ENCODE assay signal across 11 cellular contexts in the genomic region with DNA sequence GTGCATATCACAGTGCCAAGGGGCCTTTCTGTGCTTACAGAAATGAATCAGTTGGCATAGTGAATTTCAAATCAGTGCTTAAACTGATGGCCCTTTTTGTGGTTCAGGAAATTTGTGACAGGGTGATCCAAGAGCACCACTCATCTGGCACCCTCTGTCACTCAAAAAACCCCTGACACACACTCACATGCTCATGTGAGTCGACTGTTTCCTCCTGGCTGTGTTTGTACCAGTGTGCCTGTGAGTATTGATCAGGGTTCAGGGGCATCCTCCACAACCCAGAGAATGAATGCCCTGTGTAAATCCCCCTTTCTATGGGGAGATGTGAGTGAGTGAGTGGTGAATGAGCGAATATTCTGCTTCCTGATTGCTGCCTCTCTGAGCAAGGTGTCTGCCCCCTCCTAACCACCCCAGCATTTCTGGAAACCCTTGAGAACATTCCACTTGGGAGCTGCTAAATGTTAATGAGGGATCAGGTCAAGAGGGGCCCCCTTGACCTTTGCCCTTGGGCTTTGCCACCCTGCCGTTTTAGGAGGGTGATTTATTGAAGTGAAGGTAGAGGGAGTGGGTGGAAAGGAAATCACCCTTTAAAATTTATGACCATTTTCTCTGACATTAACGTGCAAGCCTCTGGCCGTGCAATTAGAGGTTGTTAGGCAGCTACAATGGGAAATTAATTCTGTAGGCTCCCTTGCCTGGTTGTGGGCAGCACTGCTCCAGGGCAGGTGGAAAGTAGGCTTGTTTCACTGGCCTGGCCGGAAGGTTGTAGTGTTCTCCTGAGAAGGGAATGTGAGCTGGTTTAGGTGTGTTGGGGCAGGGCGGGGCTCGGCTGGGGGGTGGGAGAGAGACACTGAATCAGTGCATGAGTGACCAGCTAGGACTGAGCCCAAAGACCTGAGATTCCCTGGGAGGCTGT.
DNase-seq lines count a peak whose midpoint lies in the region; ATAC-seq and TF ChIP-seq lines count a peak whose summit lies in the region.
"Had no signal": no experiment of that assay in that cellular context is flagged by ENCODE, and none has a peak within 500 bp of the region (broad histone marks: within the 10 kb centered on the region; RNA-seq: fewer than 3 reads in every experiment).

No MANE protein-coding gene starts in this region.

- H3K27me3 Mint-ChIP-seq in MCF 10A (ENCODE audit: insufficient read depth, unreplicated experiment) = no peaks in the 10 kb centered on the region

- peaks cover 22 to 100% (median 66%) of the 10 kb centered on the region in 10 experiments for H3K4me1 ChIP-seq in BLaER1 treated with 17β-estradiol and CSF1 and Interleukin-3, amounts not matched to agents 10 nM and 100 nM

- 0 out of 22 replicates have a peak, but pooled peaks cover 0 to 3% (median 0%) of the 10 kb centered on the region in 11 experiments for H3K9me3 ChIP-seq in BLaER1 treated with 17β-estradiol and CSF1 and Interleukin-3, amounts not matched to agents 10 nM and 100 nM (replicated peaks in 1 of 11)

- H3K4me1 Mint-ChIP-seq in MCF 10A (ENCODE audit: insufficient read depth, unreplicated experiment) = peaks cover 60% of the 10 kb centered on the region

- H3K36me3 ChIP-seq in BLaER1 treated with 17β-estradiol and CSF1 and Interleukin-3, amounts not matched to agents 10 nM and 100 nM = no peaks in the 10 kb centered on the region
- no peaks in the 10 kb centered on the region for H3K36me3 ChIP-seq in H7 (replicated peaks; ENCODE audit: control insufficient read depth, insufficient read depth, low read length)

- POLR2A ChIA-PET in MCF 10A (lab: Yijun Ruan, JAX) = interaction anchor here (0.6 to 4.2 kb wide), 17 partner anchors 11 to 139 kb away, joined by 3 to 42 read pairs (median 4); partner anchors contain the start of gene SLCO3A1

- H3K36me3 Mint-ChIP-seq in MCF 10A (ENCODE audit: insufficient read depth, unreplicated experiment) = no peaks in the 10 kb centered on the region

- ATAC-seq in HG02970 (IDR thresholded peaks at IDR 0.05; ENCODE audit: low FRiP score, unreplicated experiment) = no peak

- H3K9me3 Mint-ChIP-seq in MCF 10A (ENCODE audit: unreplicated experiment) = no peaks in the 10 kb centered on the region

- no peak for TF ChIP-seq CTCF in MCF 10A (IDR thresholded peaks at IDR 0.05; ENCODE audit: unreplicated experiment)

- H3K27me3 ChIP-seq in BLaER1 treated with 17β-estradiol and CSF1 and Interleukin-3, amounts not matched to agents 10 nM and 100 nM = no peaks in the 10 kb centered on the region
- no peaks in the 10 kb centered on the region for H3K27me3 ChIP-seq in H7 (ENCODE audit: control insufficient read depth, insufficient read depth, low read length)

- peak overlapping the region; percentile 36 for H3K4me3 Mint-ChIP-seq in MCF 10A (ENCODE audit: unreplicated experiment)

- CTCF ChIA-PET in MCF 10A (lab: Yijun Ruan, JAX) = interaction anchor here (0.6 to 12.8 kb wide), 34 partner anchors 9 to 975 kb away, joined by 3 to 152 read pairs (median 5); partner anchors contain the start of gene SLCO3A1

- intact Hi-C loops in MCF 10A (cut with micrococcal nuclease) = loop anchor here (5.0 to 10.0 kb wide), 3 partner anchors 42 to 418 kb away; no protein-coding TSS in a partner anchor

- no TSS peak for BruUV-seq in MCF 10A (replicated peaks; lab: Mats Ljungman, UMichigan)

- no peak overlapping the region for H3K4me3 ChIP-seq in BLaER1 treated with 17β-estradiol and CSF1 and Interleukin-3, amounts not matched to agents 10 nM and 100 nM
- no peak overlapping the region for H3K4me3 ChIP-seq in H7 (ENCODE audit: insufficient read depth, low read depth, low read length)

- peak overlapping the region in 10 of 11 experiments; percentile 14 to 97 (median 86); a peak in 18 of 22 replicates for H3K4me2 ChIP-seq in BLaER1 treated with 17β-estradiol and CSF1 and Interleukin-3, amounts not matched to agents 10 nM and 100 nM

- no peaks in the 10 kb centered on the region; a peak in 1 of 22 replicates for H4K20me1 ChIP-seq in BLaER1 treated with 17β-estradiol and CSF1 and Interleukin-3, amounts not matched to agents 10 nM and 100 nM

- H3K9ac ChIP-seq in BLaER1 treated with 17β-estradiol and CSF1 and Interleukin-3, amounts not matched to agents 10 nM and 100 nM = peak overlapping the region in 6 of 11 experiments; percentile 13 to 67 (median 46); a peak in 9 of 22 replicates

- H3K27ac Mint-ChIP-seq in MCF 10A (ENCODE audit: low read depth, unreplicated experiment) = peak overlapping the region; percentile 95

- peak overlapping the region; percentile 15 to 91 (median 82); a peak in 19 of 22 replicates for H3K27ac ChIP-seq in BLaER1 treated with 17β-estradiol and CSF1 and Interleukin-3, amounts not matched to agents 10 nM and 100 nM

- DNase-seq in ELF-1 (ENCODE audit: low read depth, low spot score) (peak; percentile 82), MCF 10A (ENCODE audit: unreplicated experiment) (peak; percentile 55), mucosa of gallbladder (ENCODE audit: low spot score) (peak; percentile 41), DMS114 treated with DMSO at 0.1 percent for 48 hours (lab: John Stamatoyannopoulos, UW; ENCODE audit: unreplicated experiment) (no peak), H7 (no peak), C1 segment of cervical spinal cord (lab: John Stamatoyannopoulos, UW) (no peak)
- DNase-seq: activated effector memory CD4-positive, alpha-beta T cell treated with Interleukin-2 at 50 U/mL for 16 hours; DMS79; NCI-H226 had no signal

Comparison
In these comparisons a context has a peak if more than half of its experiments do, and no peak if none do; other contexts are left out.
1. DNase-seq: peak in ELF-1 (single experiment), MCF 10A (single experiment) and mucosa of gallbladder (single experiment); none in DMS114 treated with DMSO at 0.1 percent for 48 hours (single experiment), H7 (single experiment) and C1 segment of cervical spinal cord (0 of 14).